ENCODE assay signal across 1 cellular context in the genomic region with DNA sequence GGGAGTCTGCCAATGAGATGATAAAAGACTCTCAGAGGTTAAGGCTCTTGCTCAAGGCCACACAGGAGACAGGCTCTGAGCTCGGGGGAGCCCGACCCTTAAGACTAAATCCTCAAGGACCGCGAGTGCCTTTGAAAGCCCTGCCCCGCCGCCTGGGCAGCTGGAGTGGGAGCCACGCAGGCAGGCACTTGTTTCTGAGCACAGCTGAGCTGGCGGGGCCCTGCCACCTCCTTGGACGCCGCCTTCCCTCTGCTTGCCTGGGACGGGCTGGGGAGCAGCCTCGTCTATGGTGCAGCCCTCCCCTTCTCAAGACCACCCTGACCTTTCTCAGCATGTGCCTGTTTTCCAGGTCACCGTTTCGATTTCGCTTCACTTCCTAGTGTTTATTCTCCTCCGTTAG.
TF ChIP-seq lines count a peak whose summit lies in the region.

No MANE protein-coding gene starts in this region.

TF ChIP-seq in GM23338, 12 proteins besides CTCF, POLR2A, EP300 and RAD21 (continued from another document):
- TF ChIP-seq REST (IDR thresholded peaks at IDR 0.05; ENCODE audit: unreplicated experiment), result no peak
- TF ChIP-seq ZNF114 (CRISPR knock-in tag; IDR thresholded peaks at IDR 0.05), result no peak
- no peak for TF ChIP-seq ETS1 (IDR thresholded peaks at IDR 0.05)
- TF ChIP-seq, protein P1, sequence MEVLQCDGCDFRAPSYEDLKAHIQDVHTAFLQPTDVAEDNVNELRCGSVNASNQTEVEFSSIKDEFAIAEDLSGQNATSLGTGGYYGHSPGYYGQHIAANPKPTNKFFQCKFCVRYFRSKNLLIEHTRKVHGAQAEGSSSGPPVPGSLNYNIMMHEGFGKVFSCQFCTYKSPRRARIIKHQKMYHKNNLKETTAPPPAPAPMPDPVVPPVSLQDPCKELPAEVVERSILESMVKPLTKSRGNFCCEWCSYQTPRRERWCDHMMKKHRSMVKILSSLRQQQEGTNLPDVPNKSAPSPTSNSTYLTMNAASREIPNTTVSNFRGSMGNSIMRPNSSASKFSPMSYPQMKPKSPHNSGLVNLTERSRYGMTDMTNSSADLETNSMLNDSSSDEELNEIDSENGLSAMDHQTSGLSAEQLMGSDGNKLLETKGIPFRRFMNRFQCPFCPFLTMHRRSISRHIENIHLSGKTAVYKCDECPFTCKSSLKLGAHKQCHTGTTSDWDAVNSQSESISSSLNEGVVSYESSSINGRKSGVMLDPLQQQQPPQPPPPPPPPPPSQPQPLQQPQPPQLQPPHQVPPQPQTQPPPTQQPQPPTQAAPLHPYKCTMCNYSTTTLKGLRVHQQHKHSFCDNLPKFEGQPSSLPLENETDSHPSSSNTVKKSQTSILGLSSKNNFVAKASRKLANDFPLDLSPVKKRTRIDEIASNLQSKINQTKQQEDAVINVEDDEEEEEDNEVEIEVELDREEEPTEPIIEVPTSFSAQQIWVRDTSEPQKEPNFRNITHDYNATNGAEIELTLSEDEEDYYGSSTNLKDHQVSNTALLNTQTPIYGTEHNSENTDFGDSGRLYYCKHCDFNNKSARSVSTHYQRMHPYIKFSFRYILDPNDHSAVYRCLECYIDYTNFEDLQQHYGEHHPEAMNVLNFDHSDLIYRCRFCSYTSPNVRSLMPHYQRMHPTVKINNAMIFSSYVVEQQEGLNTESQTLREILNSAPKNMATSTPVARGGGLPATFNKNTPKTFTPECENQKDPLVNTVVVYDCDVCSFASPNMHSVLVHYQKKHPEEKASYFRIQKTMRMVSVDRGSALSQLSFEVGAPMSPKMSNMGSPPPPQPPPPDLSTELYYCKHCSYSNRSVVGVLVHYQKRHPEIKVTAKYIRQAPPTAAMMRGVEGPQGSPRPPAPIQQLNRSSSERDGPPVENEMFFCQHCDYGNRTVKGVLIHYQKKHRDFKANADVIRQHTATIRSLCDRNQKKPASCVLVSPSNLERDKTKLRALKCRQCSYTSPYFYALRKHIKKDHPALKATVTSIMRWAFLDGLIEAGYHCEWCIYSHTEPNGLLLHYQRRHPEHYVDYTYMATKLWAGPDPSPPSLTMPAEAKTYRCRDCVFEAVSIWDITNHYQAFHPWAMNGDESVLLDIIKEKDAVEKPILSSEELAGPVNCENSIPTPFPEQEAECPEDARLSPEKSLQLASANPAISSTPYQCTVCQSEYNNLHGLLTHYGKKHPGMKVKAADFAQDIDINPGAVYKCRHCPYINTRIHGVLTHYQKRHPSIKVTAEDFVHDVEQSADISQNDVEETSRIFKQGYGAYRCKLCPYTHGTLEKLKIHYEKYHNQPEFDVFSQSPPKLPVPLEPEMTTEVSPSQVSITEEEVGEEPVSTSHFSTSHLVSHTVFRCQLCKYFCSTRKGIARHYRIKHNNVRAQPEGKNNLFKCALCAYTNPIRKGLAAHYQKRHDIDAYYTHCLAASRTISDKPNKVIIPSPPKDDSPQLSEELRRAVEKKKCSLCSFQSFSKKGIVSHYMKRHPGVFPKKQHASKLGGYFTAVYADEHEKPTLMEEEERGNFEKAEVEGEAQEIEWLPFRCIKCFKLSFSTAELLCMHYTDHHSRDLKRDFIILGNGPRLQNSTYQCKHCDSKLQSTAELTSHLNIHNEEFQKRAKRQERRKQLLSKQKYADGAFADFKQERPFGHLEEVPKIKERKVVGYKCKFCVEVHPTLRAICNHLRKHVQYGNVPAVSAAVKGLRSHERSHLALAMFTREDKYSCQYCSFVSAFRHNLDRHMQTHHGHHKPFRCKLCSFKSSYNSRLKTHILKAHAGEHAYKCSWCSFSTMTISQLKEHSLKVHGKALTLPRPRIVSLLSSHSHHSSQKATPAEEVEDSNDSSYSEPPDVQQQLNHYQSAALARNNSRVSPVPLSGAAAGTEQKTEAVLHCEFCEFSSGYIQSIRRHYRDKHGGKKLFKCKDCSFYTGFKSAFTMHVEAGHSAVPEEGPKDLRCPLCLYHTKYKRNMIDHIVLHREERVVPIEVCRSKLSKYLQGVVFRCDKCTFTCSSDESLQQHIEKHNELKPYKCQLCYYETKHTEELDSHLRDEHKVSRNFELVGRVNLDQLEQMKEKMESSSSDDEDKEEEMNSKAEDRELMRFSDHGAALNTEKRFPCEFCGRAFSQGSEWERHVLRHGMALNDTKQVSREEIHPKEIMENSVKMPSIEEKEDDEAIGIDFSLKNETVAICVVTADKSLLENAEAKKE (CRISPR knock-in tag; IDR thresholded peaks at IDR 0.05), result no peak
- TF ChIP-seq POLR2AphosphoS5 (IDR thresholded peaks at IDR 0.05; ENCODE audit: low read depth), result no peak
- no peak for TF ChIP-seq NANOG (IDR thresholded peaks at IDR 0.05; ENCODE audit: borderline replicate concordance)
